Comparison of ENCODE assay signal across 15 cellular contexts in genomic region chr4:174089711-174090110, GRCh38.
DNase-seq lines count a peak whose midpoint lies in the region; ATAC-seq and TF ChIP-seq lines count a peak whose summit lies in the region.
"Had no signal": no experiment of that assay in that cellular context is flagged by ENCODE, and none has a peak within 500 bp of the region (broad histone marks: within the 10 kb centered on the region; RNA-seq: fewer than 3 reads in every experiment).

No MANE protein-coding gene starts in this region.

- H3K27ac ChIP-seq in WERI-Rb-1 (no peak overlapping the region), smooth muscle cell (ENCODE audit: low read depth) (peak overlapping the region; percentile 20), ovary (no peak overlapping the region)
- H3K27ac ChIP-seq: C4-2B had no signal

- H3K4me3 Mint-ChIP-seq in mesothelial cell of epicardium, result no peak overlapping the region
- H3K4me3 Mint-ChIP-seq: CD4-positive, alpha-beta T cell; H9 had no signal

- intact Hi-C loops in ovary (cut with DNase I), result no loop called here

- no peaks in the 10 kb centered on the region for H4K20me1 ChIP-seq in smooth muscle cell (ENCODE audit: low read depth)

- TF ChIP-seq EP300 in ovary (IDR thresholded peaks at IDR 0.05), result no peak

- peak overlapping the region; percentile 33 for H3K4me2 ChIP-seq in smooth muscle cell

- no peaks in the 10 kb centered on the region for H3K27me3 Mint-ChIP-seq in mesothelial cell of epicardium (ENCODE audit: low read depth)

- no peak overlapping the region for H2AFZ ChIP-seq in smooth muscle cell (ENCODE audit: low read depth)

- peaks cover 14% of the 10 kb centered on the region for H3K9me3 Mint-ChIP-seq in mesothelial cell of epicardium
- H3K9me3 Mint-ChIP-seq: CD4-positive, alpha-beta T cell had no signal

- H3K4me1 Mint-ChIP-seq in mesothelial cell of epicardium, result peaks cover 25% of the 10 kb centered on the region
- H3K4me1 Mint-ChIP-seq: H9 had no signal

- no peaks in the 10 kb centered on the region for H3K36me3 Mint-ChIP-seq in mesothelial cell of epicardium

- peak overlapping the region; percentile 4 for H3K27ac Mint-ChIP-seq in mesothelial cell of epicardium
- H3K27ac Mint-ChIP-seq: CD4-positive, alpha-beta T cell; H9 had no signal

- H3K79me2 ChIP-seq in smooth muscle cell (ENCODE audit: low read depth), result no peaks in the 10 kb centered on the region

- no peaks in the 10 kb centered on the region for H3F3A ChIP-seq in smooth muscle cell (ENCODE audit: low read depth)

- TF ChIP-seq POLR2A in ovary (IDR thresholded peaks at IDR 0.05), result no peak

- peak; percentile 43 for DNase-seq in NCI-H82 treated with DMSO at 0.1 percent for 48 hours (lab: John Stamatoyannopoulos, UW; ENCODE audit: unreplicated experiment)
- peak; percentile 65 for DNase-seq in WERI-Rb-1
- no peak for DNase-seq in mesothelial cell of epicardium (ENCODE audit: low spot score in 2 of 2, unreplicated experiment in 2 of 2)
- DNase-seq in smooth muscle cell (lab: John Stamatoyannopoulos, UW; ENCODE audit: unreplicated experiment), result no peak
- no peak for DNase-seq in ovary
- no peak for DNase-seq in nucleus accumbens (lab: John Stamatoyannopoulos, UW)
- DNase-seq: ACHN; AML-193; CD4-positive, alpha-beta T cell; GDM1; H9 had no signal

- TF ChIP-seq CTCF in WERI-Rb-1 (IDR thresholded peaks at IDR 0.05; ENCODE audit: low read depth, low read length) (no peak), mesothelial cell of epicardium (IDR thresholded peaks at IDR 0.05; ENCODE audit: unreplicated experiment) (no peak), smooth muscle cell (IDR thresholded peaks at IDR 0.05; ENCODE audit: borderline replicate concordance, insufficient read depth, poor library complexity, severe bottlenecking) (no peak), ovary (IDR thresholded peaks at IDR 0.05) (no peak)

- WGBS in smooth muscle cell (ENCODE audit: low lambda C conversion rate), result 19% methylated on average over 4 of the region's 4 CpGs
- 70 to 92% (median 89%) methylated on average over 4 of the region's 4 CpGs for WGBS in ovary, 3 donors

- H3K36me3 ChIP-seq in WERI-Rb-1, result no peaks in the 10 kb centered on the region
- no peaks in the 10 kb centered on the region for H3K36me3 ChIP-seq in smooth muscle cell (ENCODE audit: low read depth)
- H3K36me3 ChIP-seq in ovary, result no peaks in the 10 kb centered on the region

- H3K27me3 ChIP-seq in WERI-Rb-1 (ENCODE audit: insufficient read depth, low read depth, severe bottlenecking) (no peaks in the 10 kb centered on the region), smooth muscle cell (ENCODE audit: low read depth) (no peaks in the 10 kb centered on the region), ovary (no peaks in the 10 kb centered on the region)

- ATAC-seq in GM18519 (IDR thresholded peaks at IDR 0.05; ENCODE audit: low FRiP score, unreplicated experiment), result no peak
- ATAC-seq: HepG2 had no signal

- H3K9me3 ChIP-seq in WERI-Rb-1 (ENCODE audit: severe bottlenecking), result no peaks in the 10 kb centered on the region
- H3K9me3 ChIP-seq in smooth muscle cell (replicated peaks; ENCODE audit: low read depth), result no peaks in the 10 kb centered on the region
- no peaks in the 10 kb centered on the region for H3K9me3 ChIP-seq in ovary
- H3K9me3 ChIP-seq: Caco-2 had no signal

- no peak overlapping the region for H3K9ac ChIP-seq in smooth muscle cell (ENCODE audit: low read depth)

- H3K4me3 ChIP-seq in WERI-Rb-1 (ENCODE audit: low read depth, low read length) (no peak overlapping the region), smooth muscle cell (no peak overlapping the region), ovary (no peak overlapping the region)

- no peaks in the 10 kb centered on the region for H3K4me1 ChIP-seq in smooth muscle cell (ENCODE audit: low read depth)
- no peaks in the 10 kb centered on the region for H3K4me1 ChIP-seq in ovary (ENCODE audit: insufficient read depth)

Comparison
In these comparisons a context has a peak if more than half of its experiments do, and no peak if none do; other contexts are left out.
1. DNase-seq: peak in NCI-H82 treated with DMSO at 0.1 percent for 48 hours (single experiment) and WERI-Rb-1 (single experiment); none in mesothelial cell of epicardium (0 of 2), smooth muscle cell (single experiment), ovary (0 of 5) and nucleus accumbens (0 of 56).